ENCODE assay signal across 8 cellular contexts in genomic region chr14:94051115-94051514, GRCh38. TPM values are rescaled to one million over a fixed set of nuclear protein-coding genes. Genes with fewer than 3 reads are reported as not detected.
A peak's percentile ranks its signal among the peaks of the same experiment; 100 is the strongest.
DNase-seq lines count a peak whose midpoint lies in the region; ATAC-seq and TF ChIP-seq lines count a peak whose summit lies in the region.

No MANE protein-coding gene starts in this region.

- peak overlapping the region; percentile 36 for H3K27ac Mint-ChIP-seq in activated naive CD8-positive, alpha-beta T cell
- H3K27ac Mint-ChIP-seq in activated naive CD8-positive, alpha-beta T cell treated with anti-CD3 and anti-CD28 coated beads, Interleukin-2, amount 50 U/mL, for 24 hours = no peak overlapping the region
- H3K27ac Mint-ChIP-seq in brain = peak overlapping the region; percentile 50 to 93 (median 78)
- H3K27ac Mint-ChIP-seq in activated CD4-positive, alpha-beta T cell treated with anti-CD3 and anti-CD28 coated beads, Interleukin-2, amount 10 ng/mL, durations not matched to agents 24 days and 14 days = no peak overlapping the region

- TF ChIP-seq POLR2A in vagina (IDR thresholded peaks at IDR 0.05) = no peak

- TF ChIP-seq CTCF in brain (conservative IDR thresholded peaks at IDR 0.05) (peak; percentile 55 to 56), vagina (IDR thresholded peaks at IDR 0.05) (peak in 1 of 3 experiments; percentile 10)

- H3K4me3 Mint-ChIP-seq in activated naive CD8-positive, alpha-beta T cell = no peak overlapping the region
- no peak overlapping the region for H3K4me3 Mint-ChIP-seq in activated naive CD8-positive, alpha-beta T cell treated with anti-CD3 and anti-CD28 coated beads, Interleukin-2, amount 50 U/mL, for 24 hours
- no peak overlapping the region for H3K4me3 Mint-ChIP-seq in brain
- no peak overlapping the region for H3K4me3 Mint-ChIP-seq in activated CD4-positive, alpha-beta T cell treated with anti-CD3 and anti-CD28 coated beads, Interleukin-2, amount 10 ng/mL, durations not matched to agents 24 days and 14 days

- peaks cover 5 to 97% of the 10 kb centered on the region in 2 donors for H3K36me3 ChIP-seq in vagina

- H3K9me3 Mint-ChIP-seq in activated naive CD8-positive, alpha-beta T cell (ENCODE audit: low read depth) = no peaks in the 10 kb centered on the region
- H3K9me3 Mint-ChIP-seq in activated naive CD8-positive, alpha-beta T cell treated with anti-CD3 and anti-CD28 coated beads, Interleukin-2, amount 50 U/mL, for 24 hours = no peaks in the 10 kb centered on the region
- no peaks in the 10 kb centered on the region for H3K9me3 Mint-ChIP-seq in brain
- H3K9me3 Mint-ChIP-seq in activated CD4-positive, alpha-beta T cell treated with anti-CD3 and anti-CD28 coated beads, Interleukin-2, amount 10 ng/mL, durations not matched to agents 24 days and 14 days = no peaks in the 10 kb centered on the region

- intact Hi-C loops in left colon (cut with DNase I, micrococcal nuclease) = loop anchor here in 1 of 2 donors (10.0 kb wide), 1 partner anchor 84 kb away; no protein-coding TSS in a partner anchor
- intact Hi-C loops in vagina (cut with DNase I) = no loop called here
- intact Hi-C loops in activated CD4-positive, alpha-beta T cell treated with anti-CD3 and anti-CD28 coated beads, Interleukin-2, amount 10 ng/mL, durations not matched to agents 24 days and 14 days (cut with micrococcal nuclease) = no loop called here

- ATAC-seq in activated naive CD8-positive, alpha-beta T cell treated with anti-CD3 and anti-CD28 coated beads, Interleukin-2, amount 50 U/mL, for 24 hours = no peak
- ATAC-seq in left colon = peak; percentile 69
- no peak for ATAC-seq in GM21723 (IDR thresholded peaks at IDR 0.05; ENCODE audit: unreplicated experiment)

- H3K4me1 ChIP-seq in vagina = peaks cover 7% of the 10 kb centered on the region

- H3K36me3 Mint-ChIP-seq in activated naive CD8-positive, alpha-beta T cell = peaks cover 4% of the 10 kb centered on the region
- H3K36me3 Mint-ChIP-seq in activated naive CD8-positive, alpha-beta T cell treated with anti-CD3 and anti-CD28 coated beads, Interleukin-2, amount 50 U/mL, for 24 hours (ENCODE audit: low read depth) = peaks cover 72% of the 10 kb centered on the region
- peaks cover 76% of the 10 kb centered on the region for H3K36me3 Mint-ChIP-seq in brain
- peaks cover 73% of the 10 kb centered on the region for H3K36me3 Mint-ChIP-seq in activated CD4-positive, alpha-beta T cell treated with anti-CD3 and anti-CD28 coated beads, Interleukin-2, amount 10 ng/mL, durations not matched to agents 24 days and 14 days (ENCODE audit: low read depth)

- H3K9me3 ChIP-seq in vagina = no peaks in the 10 kb centered on the region

- no peak for DNase-seq in activated naive CD8-positive, alpha-beta T cell treated with anti-CD3 and anti-CD28 coated beads, Interleukin-2, amount 50 U/mL, for 24 hours
- DNase-seq in left colon (peak in 1 of 2 donors; percentile 68), vagina (ENCODE audit: extremely low spot score in 2 of 2) (peak; percentile 52 to 64)
- DNase-seq in stimulated activated CD4-positive, alpha-beta T cell treated with anti-CD3 and anti-CD28 coated beads, Interleukin-12 subunit alpha, Interleukin-12 subunit beta, amount 100 ng/mL, for 4 hours = no peak
- DNase-seq in activated CD4-positive, alpha-beta T cell treated with anti-CD3 and anti-CD28 coated beads, Interleukin-2, amount 10 ng/mL, durations not matched to agents 24 days and 14 days = no peak

- H3K27me3 Mint-ChIP-seq in activated naive CD8-positive, alpha-beta T cell = no peaks in the 10 kb centered on the region
- H3K27me3 Mint-ChIP-seq in activated naive CD8-positive, alpha-beta T cell treated with anti-CD3 and anti-CD28 coated beads, Interleukin-2, amount 50 U/mL, for 24 hours = no peaks in the 10 kb centered on the region
- H3K27me3 Mint-ChIP-seq in brain = no peaks in the 10 kb centered on the region
- H3K27me3 Mint-ChIP-seq in activated CD4-positive, alpha-beta T cell treated with anti-CD3 and anti-CD28 coated beads, Interleukin-2, amount 10 ng/mL, durations not matched to agents 24 days and 14 days = no peaks in the 10 kb centered on the region

- H3K4me3 ChIP-seq in vagina = no peak overlapping the region

- peak overlapping the region; percentile 44 for H3K27ac ChIP-seq in vagina

- H3K4me1 Mint-ChIP-seq in activated naive CD8-positive, alpha-beta T cell (ENCODE audit: low read depth) = peaks cover 8% of the 10 kb centered on the region
- H3K4me1 Mint-ChIP-seq in activated naive CD8-positive, alpha-beta T cell treated with anti-CD3 and anti-CD28 coated beads, Interleukin-2, amount 50 U/mL, for 24 hours = peaks cover 3% of the 10 kb centered on the region
- H3K4me1 Mint-ChIP-seq in brain = peaks cover 62% of the 10 kb centered on the region
- peaks cover 30% of the 10 kb centered on the region for H3K4me1 Mint-ChIP-seq in activated CD4-positive, alpha-beta T cell treated with anti-CD3 and anti-CD28 coated beads, Interleukin-2, amount 10 ng/mL, durations not matched to agents 24 days and 14 days

- H3K27me3 ChIP-seq in vagina = no peaks in the 10 kb centered on the region

RNA-seq across cellular contexts. Expression of gene OTUB2, which starts 25.0 kb away (rescaled TPM):
- 1.5 TPM for polyA plus RNA-seq in brain (ENCODE audit: insufficient read depth, low read depth, low replicate concordance)
- 1 to 10 TPM; 2.0 to 4.7 TPM for total RNA-seq in left colon
- 1.7 TPM for total RNA-seq in vagina
- 1.3 and 1.7 TPM in 2 replicates for total RNA-seq in activated CD4-positive, alpha-beta T cell treated with anti-CD3 and anti-CD28 coated beads, Interleukin-2, amount 10 ng/mL, durations not matched to agents 24 days and 14 days

RNA-seq across cellular contexts. Expression of gene DDX24, which starts 29.9 kb away (rescaled TPM):
- polyA plus RNA-seq in brain (ENCODE audit: insufficient read depth, low read depth, low replicate concordance) = 426 TPM
- total RNA-seq in left colon (100 to 1,000 TPM; 102 to 106 TPM), vagina (109 TPM)
- total RNA-seq in activated CD4-positive, alpha-beta T cell treated with anti-CD3 and anti-CD28 coated beads, Interleukin-2, amount 10 ng/mL, durations not matched to agents 24 days and 14 days = 262 and 286 TPM in 2 replicates

RNA-seq across cellular contexts. Expression of gene IFI27L1, which starts 30.0 kb away (rescaled TPM):
- polyA plus RNA-seq in brain (ENCODE audit: insufficient read depth, low read depth, low replicate concordance) = 81.3 TPM
- 10 to 100 TPM; 33.9 to 40.5 TPM for total RNA-seq in left colon
- total RNA-seq in vagina = 18.9 TPM
- total RNA-seq in activated CD4-positive, alpha-beta T cell treated with anti-CD3 and anti-CD28 coated beads, Interleukin-2, amount 10 ng/mL, durations not matched to agents 24 days and 14 days = 24.0 and 28.0 TPM in 2 replicates

RNA-seq across cellular contexts. Expression of gene CCDC197, which starts 54.0 kb away (rescaled TPM):
- polyA plus RNA-seq in brain (ENCODE audit: insufficient read depth, low read depth, low replicate concordance) = not detected
- total RNA-seq in left colon = not detected
- total RNA-seq in vagina = not detected
- total RNA-seq in activated CD4-positive, alpha-beta T cell treated with anti-CD3 and anti-CD28 coated beads, Interleukin-2, amount 10 ng/mL, durations not matched to agents 24 days and 14 days = not detected in 2 replicates

RNA-seq across cellular contexts. Expression of gene IFI27, which starts 59.4 kb away (rescaled TPM):
- 159 TPM for polyA plus RNA-seq in brain (ENCODE audit: insufficient read depth, low read depth, low replicate concordance)
- 1,000 to 10,000 TPM in 1 of 2 donors, 100 to 1,000 TPM in 1; 498 to 1,280 TPM for total RNA-seq in left colon
- total RNA-seq in vagina = 209 TPM
- 66.9 and 67.3 TPM in 2 replicates for total RNA-seq in activated CD4-positive, alpha-beta T cell treated with anti-CD3 and anti-CD28 coated beads, Interleukin-2, amount 10 ng/mL, durations not matched to agents 24 days and 14 days

Comparison
In these comparisons a context has a peak if more than half of its experiments do, and no peak if none do; other contexts are left out.
1. H3K27ac Mint-ChIP-seq: peak in activated naive CD8-positive, alpha-beta T cell (single experiment) and brain (5 of 5); none in activated naive CD8-positive, alpha-beta T cell treated with anti-CD3 and anti-CD28 coated beads, Interleukin-2, amount 50 U/mL, for 24 hours (single experiment) and activated CD4-positive, alpha-beta T cell treated with anti-CD3 and anti-CD28 coated beads, Interleukin-2, amount 10 ng/mL, durations not matched to agents 24 days and 14 days (single experiment).
2. DNase-seq: peak in vagina (2 of 2); none in activated naive CD8-positive, alpha-beta T cell treated with anti-CD3 and anti-CD28 coated beads, Interleukin-2, amount 50 U/mL, for 24 hours (single experiment), stimulated activated CD4-positive, alpha-beta T cell treated with anti-CD3 and anti-CD28 coated beads, Interleukin-12 subunit alpha, Interleukin-12 subunit beta, amount 100 ng/mL, for 4 hours (single experiment) and activated CD4-positive, alpha-beta T cell treated with anti-CD3 and anti-CD28 coated beads, Interleukin-2, amount 10 ng/mL, durations not matched to agents 24 days and 14 days (single experiment).